Comparison of ENCODE assay signal across 1 cellular context in the genomic region with DNA sequence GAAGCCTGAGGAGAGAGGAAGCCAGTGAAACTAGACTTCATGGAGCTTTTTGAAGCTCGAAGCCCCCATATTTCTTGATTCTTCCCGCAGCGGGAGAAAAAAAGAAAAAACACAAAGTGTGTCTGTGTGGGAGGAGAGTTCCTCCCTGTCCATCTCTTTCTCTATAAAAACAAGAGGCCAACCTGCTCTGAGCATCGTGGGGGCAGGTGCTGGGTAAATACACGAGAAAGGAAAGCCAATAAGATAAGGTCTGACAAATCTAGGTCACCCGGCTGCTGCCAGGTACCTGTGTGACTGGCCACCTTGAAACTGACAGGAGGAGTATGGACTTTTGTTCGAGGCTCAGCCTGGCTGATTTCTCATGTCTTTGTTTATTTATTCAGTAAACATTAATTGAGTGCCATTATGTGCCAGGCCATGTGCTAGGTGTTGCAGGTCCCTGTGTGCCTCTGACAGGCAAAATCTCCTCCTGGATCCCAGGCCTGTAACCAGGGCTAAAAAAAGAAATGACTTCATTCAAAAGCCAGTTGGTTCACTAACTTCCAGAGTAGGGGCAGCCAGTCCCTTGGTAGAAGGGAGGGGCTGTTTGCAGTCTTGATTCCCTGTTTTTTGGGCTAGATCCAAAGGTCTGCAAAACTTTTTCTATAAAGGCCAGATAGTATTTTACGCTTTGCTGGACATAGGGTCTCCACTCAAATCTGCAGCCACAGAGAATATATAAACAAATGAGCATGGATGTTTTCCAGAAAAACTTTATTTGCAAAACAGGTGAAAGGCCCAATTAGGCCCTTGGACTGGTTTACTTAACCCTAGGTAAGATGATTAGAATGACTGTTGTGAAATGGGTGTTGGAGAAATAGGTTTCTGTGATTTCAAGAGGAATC.
TF ChIP-seq lines count a peak whose summit lies in the region.

No MANE protein-coding gene starts in this region.

TF ChIP-seq in H1, 55 proteins besides CTCF, POLR2A, EP300 and RAD21 (continued from another document):
- TF ChIP-seq ASH2L (IDR thresholded peaks at IDR 0.05; ENCODE audit: low read length) (peak; percentile 8), KDM1A (IDR thresholded peaks at IDR 0.05; ENCODE audit: borderline replicate concordance, low read length) (no peak), SAP30 (IDR thresholded peaks at IDR 0.05; ENCODE audit: insufficient read depth, insufficient replicate concordance, low read length) (peak; percentile 22)
